ENCODE assay signal across 8 cellular contexts in genomic region chr1:42680921-42681683, GRCh38. TPM values are rescaled to one million over a fixed set of nuclear protein-coding genes. Genes with fewer than 3 reads are reported as not detected.
A peak's percentile ranks its signal among the peaks of the same experiment; 100 is the strongest.
DNase-seq lines count a peak whose midpoint lies in the region; ATAC-seq and TF ChIP-seq lines count a peak whose summit lies in the region.

No MANE protein-coding gene starts in this region.

- H3K4me3 ChIP-seq in left ventricle myocardium inferior (peak overlapping the region; percentile 90), rectal smooth muscle tissue (ENCODE audit: low read length) (peak overlapping the region; percentile 75)

- peaks cover 3% of the 10 kb centered on the region for H3K27me3 Mint-ChIP-seq in activated naive CD4-positive, alpha-beta T cell treated with anti-CD3 and anti-CD28 coated beads, Interleukin-2, amount 10 ng/mL, durations not matched to agents 7 days and 5 days

- H3K36me3 ChIP-seq in left ventricle myocardium inferior (peaks cover 5% of the 10 kb centered on the region), rectal smooth muscle tissue (ENCODE audit: control insufficient read depth, insufficient read depth, low read length) (peaks cover 4% of the 10 kb centered on the region)

- peak overlapping the region; percentile 98 for H3K27ac Mint-ChIP-seq in activated naive CD4-positive, alpha-beta T cell treated with anti-CD3 and anti-CD28 coated beads, Interleukin-2, amount 10 ng/mL, durations not matched to agents 7 days and 5 days

- peaks cover 45% of the 10 kb centered on the region for H3K4me1 Mint-ChIP-seq in activated naive CD4-positive, alpha-beta T cell treated with anti-CD3 and anti-CD28 coated beads, Interleukin-2, amount 10 ng/mL, durations not matched to agents 7 days and 5 days

- intact Hi-C loops in left ventricle myocardium inferior (cut with micrococcal nuclease): no loop called here

- peaks cover 29% of the 10 kb centered on the region for H3K36me3 Mint-ChIP-seq in activated naive CD4-positive, alpha-beta T cell treated with anti-CD3 and anti-CD28 coated beads, Interleukin-2, amount 10 ng/mL, durations not matched to agents 7 days and 5 days

- no peaks in the 10 kb centered on the region for H3K9me3 Mint-ChIP-seq in activated naive CD4-positive, alpha-beta T cell treated with anti-CD3 and anti-CD28 coated beads, Interleukin-2, amount 10 ng/mL, durations not matched to agents 7 days and 5 days

- H3K4me1 ChIP-seq in left ventricle myocardium inferior (peaks cover 60% of the 10 kb centered on the region), rectal smooth muscle tissue (ENCODE audit: control insufficient read depth, insufficient read depth, low read length) (peaks cover 16% of the 10 kb centered on the region)

- no peaks in the 10 kb centered on the region for H3K9me3 ChIP-seq in left ventricle myocardium inferior (replicated peaks)

- DNase-seq in DMS79 treated with DMSO at 0.1 percent for 48 hours (lab: John Stamatoyannopoulos, UW) (peak; percentile 31), DMS79 (lab: John Stamatoyannopoulos, UW) (no peak), NCI-H1105 (lab: John Stamatoyannopoulos, UW) (peak; percentile 9), left ventricle myocardium inferior (no peak), midbrain (lab: John Stamatoyannopoulos, UW) (no peak)
- DNase-seq in activated naive CD4-positive, alpha-beta T cell treated with anti-CD3 and anti-CD28 coated beads, Interleukin-2, amount 10 ng/mL, durations not matched to agents 7 days and 5 days: peak; percentile 27

- peak overlapping the region; percentile 96 for H3K4me3 Mint-ChIP-seq in activated naive CD4-positive, alpha-beta T cell treated with anti-CD3 and anti-CD28 coated beads, Interleukin-2, amount 10 ng/mL, durations not matched to agents 7 days and 5 days

- H3K27ac ChIP-seq in left ventricle myocardium inferior (replicated peaks): peak overlapping the region; percentile 97
- H3K27ac ChIP-seq in rectal smooth muscle tissue (ENCODE audit: low read depth, low read length): peak overlapping the region; percentile 87

- no peak overlapping the region for H3K9ac ChIP-seq in rectal smooth muscle tissue (ENCODE audit: low read length)

- TF ChIP-seq CTCF in left ventricle myocardium inferior (IDR thresholded peaks at IDR 0.05; ENCODE audit: borderline replicate concordance): no peak

- H3K27me3 ChIP-seq in left ventricle myocardium inferior (ENCODE audit: low read depth): no peaks in the 10 kb centered on the region
- H3K27me3 ChIP-seq in rectal smooth muscle tissue (ENCODE audit: control insufficient read depth, insufficient read depth, low read length): no peaks in the 10 kb centered on the region

- no peak for ATAC-seq in HG03139 (IDR thresholded peaks at IDR 0.05; ENCODE audit: unreplicated experiment)

- CTCF ChIA-PET in activated naive CD4-positive, alpha-beta T cell treated with anti-CD3 and anti-CD28 coated beads, Interleukin-2, amount 10 ng/mL, durations not matched to agents 7 days and 5 days (lab: Charles Lee): interaction anchor here (1.2 kb wide), 2 partner anchors 23 to 85 kb away, joined by 3 read pairs; no protein-coding TSS in a partner anchor

RNA-seq across cellular contexts. Expression of gene YBX1, which starts 1.1 kb away (rescaled TPM):
- total RNA-seq in left ventricle myocardium inferior: 754 TPM

RNA-seq across cellular contexts. Expression of gene PPIH, which starts 22.9 kb away (rescaled TPM):
- total RNA-seq in left ventricle myocardium inferior: 21.0 TPM

RNA-seq across cellular contexts. Expression of gene CLDN19, which starts 58.9 kb away (rescaled TPM):
- not detected for total RNA-seq in left ventricle myocardium inferior

Comparison
In these comparisons a context has a peak if more than half of its experiments do, and no peak if none do; other contexts are left out.
1. DNase-seq: peak in DMS79 treated with DMSO at 0.1 percent for 48 hours (single experiment), NCI-H1105 (single experiment) and activated naive CD4-positive, alpha-beta T cell treated with anti-CD3 and anti-CD28 coated beads, Interleukin-2, amount 10 ng/mL, durations not matched to agents 7 days and 5 days (single experiment); none in DMS79 (single experiment), left ventricle myocardium inferior (single experiment) and midbrain (single experiment).